1 cellular context compared by ENCODE assay signal in the genomic region with DNA sequence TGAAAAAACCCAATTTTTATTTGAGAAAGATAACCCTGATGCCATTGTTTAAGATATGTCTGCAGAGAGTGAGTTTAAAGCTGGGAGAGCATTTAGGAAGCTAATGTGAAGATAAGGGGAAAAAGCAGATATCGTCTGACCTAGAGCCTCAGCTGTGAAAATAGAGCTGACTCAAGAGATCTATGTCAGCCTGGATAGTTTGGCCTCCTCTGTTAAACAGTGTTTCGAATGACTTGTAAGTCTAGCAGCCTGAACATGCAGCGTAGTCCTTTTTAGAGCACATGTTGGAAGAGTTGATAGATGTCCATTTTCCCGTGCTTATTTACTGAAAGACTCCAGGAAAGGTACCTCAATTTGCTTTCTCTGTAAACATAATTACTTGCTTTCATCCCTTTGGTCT.
TF ChIP-seq lines count a peak whose summit lies in the region.

No MANE protein-coding gene starts in this region.

TF ChIP-seq in GM23338, 12 proteins besides CTCF, POLR2A, EP300 and RAD21 (continued from another document):
- TF ChIP-seq, protein P1, sequence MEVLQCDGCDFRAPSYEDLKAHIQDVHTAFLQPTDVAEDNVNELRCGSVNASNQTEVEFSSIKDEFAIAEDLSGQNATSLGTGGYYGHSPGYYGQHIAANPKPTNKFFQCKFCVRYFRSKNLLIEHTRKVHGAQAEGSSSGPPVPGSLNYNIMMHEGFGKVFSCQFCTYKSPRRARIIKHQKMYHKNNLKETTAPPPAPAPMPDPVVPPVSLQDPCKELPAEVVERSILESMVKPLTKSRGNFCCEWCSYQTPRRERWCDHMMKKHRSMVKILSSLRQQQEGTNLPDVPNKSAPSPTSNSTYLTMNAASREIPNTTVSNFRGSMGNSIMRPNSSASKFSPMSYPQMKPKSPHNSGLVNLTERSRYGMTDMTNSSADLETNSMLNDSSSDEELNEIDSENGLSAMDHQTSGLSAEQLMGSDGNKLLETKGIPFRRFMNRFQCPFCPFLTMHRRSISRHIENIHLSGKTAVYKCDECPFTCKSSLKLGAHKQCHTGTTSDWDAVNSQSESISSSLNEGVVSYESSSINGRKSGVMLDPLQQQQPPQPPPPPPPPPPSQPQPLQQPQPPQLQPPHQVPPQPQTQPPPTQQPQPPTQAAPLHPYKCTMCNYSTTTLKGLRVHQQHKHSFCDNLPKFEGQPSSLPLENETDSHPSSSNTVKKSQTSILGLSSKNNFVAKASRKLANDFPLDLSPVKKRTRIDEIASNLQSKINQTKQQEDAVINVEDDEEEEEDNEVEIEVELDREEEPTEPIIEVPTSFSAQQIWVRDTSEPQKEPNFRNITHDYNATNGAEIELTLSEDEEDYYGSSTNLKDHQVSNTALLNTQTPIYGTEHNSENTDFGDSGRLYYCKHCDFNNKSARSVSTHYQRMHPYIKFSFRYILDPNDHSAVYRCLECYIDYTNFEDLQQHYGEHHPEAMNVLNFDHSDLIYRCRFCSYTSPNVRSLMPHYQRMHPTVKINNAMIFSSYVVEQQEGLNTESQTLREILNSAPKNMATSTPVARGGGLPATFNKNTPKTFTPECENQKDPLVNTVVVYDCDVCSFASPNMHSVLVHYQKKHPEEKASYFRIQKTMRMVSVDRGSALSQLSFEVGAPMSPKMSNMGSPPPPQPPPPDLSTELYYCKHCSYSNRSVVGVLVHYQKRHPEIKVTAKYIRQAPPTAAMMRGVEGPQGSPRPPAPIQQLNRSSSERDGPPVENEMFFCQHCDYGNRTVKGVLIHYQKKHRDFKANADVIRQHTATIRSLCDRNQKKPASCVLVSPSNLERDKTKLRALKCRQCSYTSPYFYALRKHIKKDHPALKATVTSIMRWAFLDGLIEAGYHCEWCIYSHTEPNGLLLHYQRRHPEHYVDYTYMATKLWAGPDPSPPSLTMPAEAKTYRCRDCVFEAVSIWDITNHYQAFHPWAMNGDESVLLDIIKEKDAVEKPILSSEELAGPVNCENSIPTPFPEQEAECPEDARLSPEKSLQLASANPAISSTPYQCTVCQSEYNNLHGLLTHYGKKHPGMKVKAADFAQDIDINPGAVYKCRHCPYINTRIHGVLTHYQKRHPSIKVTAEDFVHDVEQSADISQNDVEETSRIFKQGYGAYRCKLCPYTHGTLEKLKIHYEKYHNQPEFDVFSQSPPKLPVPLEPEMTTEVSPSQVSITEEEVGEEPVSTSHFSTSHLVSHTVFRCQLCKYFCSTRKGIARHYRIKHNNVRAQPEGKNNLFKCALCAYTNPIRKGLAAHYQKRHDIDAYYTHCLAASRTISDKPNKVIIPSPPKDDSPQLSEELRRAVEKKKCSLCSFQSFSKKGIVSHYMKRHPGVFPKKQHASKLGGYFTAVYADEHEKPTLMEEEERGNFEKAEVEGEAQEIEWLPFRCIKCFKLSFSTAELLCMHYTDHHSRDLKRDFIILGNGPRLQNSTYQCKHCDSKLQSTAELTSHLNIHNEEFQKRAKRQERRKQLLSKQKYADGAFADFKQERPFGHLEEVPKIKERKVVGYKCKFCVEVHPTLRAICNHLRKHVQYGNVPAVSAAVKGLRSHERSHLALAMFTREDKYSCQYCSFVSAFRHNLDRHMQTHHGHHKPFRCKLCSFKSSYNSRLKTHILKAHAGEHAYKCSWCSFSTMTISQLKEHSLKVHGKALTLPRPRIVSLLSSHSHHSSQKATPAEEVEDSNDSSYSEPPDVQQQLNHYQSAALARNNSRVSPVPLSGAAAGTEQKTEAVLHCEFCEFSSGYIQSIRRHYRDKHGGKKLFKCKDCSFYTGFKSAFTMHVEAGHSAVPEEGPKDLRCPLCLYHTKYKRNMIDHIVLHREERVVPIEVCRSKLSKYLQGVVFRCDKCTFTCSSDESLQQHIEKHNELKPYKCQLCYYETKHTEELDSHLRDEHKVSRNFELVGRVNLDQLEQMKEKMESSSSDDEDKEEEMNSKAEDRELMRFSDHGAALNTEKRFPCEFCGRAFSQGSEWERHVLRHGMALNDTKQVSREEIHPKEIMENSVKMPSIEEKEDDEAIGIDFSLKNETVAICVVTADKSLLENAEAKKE (CRISPR knock-in tag; IDR thresholded peaks at IDR 0.05): no peak
- TF ChIP-seq POLR2AphosphoS5 (IDR thresholded peaks at IDR 0.05; ENCODE audit: low read depth): no peak
